ENCODE assay signal across 31 cellular contexts in the genomic region with DNA sequence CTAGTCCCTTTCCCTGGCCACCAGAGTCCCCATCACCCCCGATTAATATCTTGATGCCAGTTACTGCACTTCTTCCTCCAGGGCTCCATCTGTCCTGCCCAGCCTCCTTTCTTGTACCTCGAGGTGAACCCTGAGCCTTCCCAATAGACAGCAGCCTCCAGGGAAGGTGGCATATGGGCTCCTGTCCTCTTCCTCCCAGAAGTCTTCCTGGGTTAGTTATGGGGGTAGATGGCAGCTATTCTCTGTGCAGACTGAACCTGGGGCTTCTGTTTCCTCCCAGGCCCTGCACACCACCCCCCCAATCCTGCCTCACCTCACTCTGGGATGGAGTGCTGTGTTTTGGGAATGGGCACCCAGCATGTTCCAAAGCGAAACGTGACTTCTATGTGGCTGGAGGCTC. TPM values are rescaled to one million over a fixed set of nuclear protein-coding genes. Genes with fewer than 3 reads are reported as not detected.
"Had no signal": no experiment of that assay in that cellular context is flagged by ENCODE, and none has a peak within 500 bp of the region (broad histone marks: within the 10 kb centered on the region; RNA-seq: fewer than 3 reads in every experiment).

No MANE protein-coding gene starts in this region.

- H3K4me2 ChIP-seq: SK-N-SH had no signal

- H3K4me3 ChIP-seq: SJSA1 had no signal

- H3K27me3 Mint-ChIP-seq: activated CD8-positive, alpha-beta T cell treated with anti-CD3 and anti-CD28 coated beads for 36 hours; activated T-helper 17 cell treated with anti-CD3 and anti-CD28 coated beads, Interleukin-2, amount 50 U/mL, for 72 hours had no signal

- H3K4me3 Mint-ChIP-seq: activated CD4-positive, alpha-beta T cell treated with anti-CD3 and anti-CD28 coated beads, Interleukin-2, amount 10 ng/mL, durations not matched to agents 24 days and 14 days; activated CD8-positive, alpha-beta T cell treated with anti-CD3 and anti-CD28 coated beads for 36 hours; activated naive CD8-positive, alpha-beta T cell treated with anti-CD3 and anti-CD28 coated beads for 36 hours; activated T-cell treated with anti-CD3 and anti-CD28 coated beads, Interleukin-2, amount 50 U/mL, for 72 hours; activated T-helper 17 cell treated with anti-CD3 and anti-CD28 coated beads, Interleukin-2, amount 50 U/mL, for 72 hours; T-helper 1 cell treated with Interleukin-12 subunit alpha and Interleukin-12 subunit beta and Interleukin-4 antibody, amounts not matched to agents 30 μg/mL and 1 μg/mL, for 36 hours; T-helper 2 cell treated with Interferon-gamma antibody and Interleukin-4, amounts not matched to agents 5 μg/mL and 100 μg/mL, for 36 hours had no signal

- H3K9me3 Mint-ChIP-seq: activated CD4-positive, alpha-beta T cell treated with anti-CD3 and anti-CD28 coated beads, Interleukin-2, amount 10 ng/mL, durations not matched to agents 24 days and 14 days; activated CD8-positive, alpha-beta T cell treated with anti-CD3 and anti-CD28 coated beads for 36 hours; activated naive CD8-positive, alpha-beta T cell treated with anti-CD3 and anti-CD28 coated beads for 36 hours; activated T-cell treated with anti-CD3 and anti-CD28 coated beads, Interleukin-2, amount 50 U/mL, for 72 hours; activated T-helper 17 cell treated with anti-CD3 and anti-CD28 coated beads, Interleukin-2, amount 50 U/mL, for 72 hours; T-helper 1 cell treated with Interleukin-12 subunit alpha and Interleukin-12 subunit beta and Interleukin-4 antibody, amounts not matched to agents 30 μg/mL and 1 μg/mL, for 36 hours; T-helper 2 cell treated with Interferon-gamma antibody and Interleukin-4, amounts not matched to agents 5 μg/mL and 100 μg/mL, for 36 hours had no signal

- H3K27ac ChIP-seq: brain microvascular endothelial cell, SJSA1 had no signal

- H3K27ac Mint-ChIP-seq: activated CD4-positive, alpha-beta T cell treated with anti-CD3 and anti-CD28 coated beads, Interleukin-2, amount 10 ng/mL, durations not matched to agents 24 days and 14 days; activated CD8-positive, alpha-beta T cell treated with anti-CD3 and anti-CD28 coated beads for 36 hours; activated naive CD8-positive, alpha-beta T cell treated with anti-CD3 and anti-CD28 coated beads for 36 hours; activated T-cell treated with anti-CD3 and anti-CD28 coated beads, Interleukin-2, amount 50 U/mL, for 72 hours; activated T-helper 17 cell treated with anti-CD3 and anti-CD28 coated beads, Interleukin-2, amount 50 U/mL, for 72 hours; T-helper 1 cell treated with Interleukin-12 subunit alpha and Interleukin-12 subunit beta and Interleukin-4 antibody, amounts not matched to agents 30 μg/mL and 1 μg/mL, for 36 hours; T-helper 2 cell treated with Interferon-gamma antibody and Interleukin-4, amounts not matched to agents 5 μg/mL and 100 μg/mL, for 36 hours had no signal

- DNase-seq: activated CD4-positive, alpha-beta T cell treated with anti-CD3 and anti-CD28 coated beads, Interleukin-2, amount 10 ng/mL, durations not matched to agents 24 days and 14 days; activated CD4-positive, alpha-beta T cell treated with anti-CD3 and anti-CD28 coated beads, Interleukin-2, amount 50 U/mL, for 4 hours; activated CD8-positive, alpha-beta T cell treated with anti-CD3 and anti-CD28 coated beads for 36 hours; activated effector memory CD4-positive, alpha-beta T cell treated with anti-CD3 and anti-CD28 coated beads, Interleukin-2, amount 50 U/mL, for 16 hours; activated naive CD4-positive, alpha-beta T cell; activated naive CD4-positive, alpha-beta T cell treated with anti-CD3 and anti-CD28 coated beads, Interleukin-2, amount 50 U/mL, for 16 hours; activated naive CD8-positive, alpha-beta T cell treated with anti-CD3 and anti-CD28 coated beads for 36 hours; activated T-cell treated with anti-CD3 and anti-CD28 coated beads, Interleukin-2, amount 50 U/mL, for 1 hour; activated T-cell treated with anti-CD3 and anti-CD28 coated beads, Interleukin-2, amount 50 U/mL, for 72 hours; amniotic stem cell; brain microvascular endothelial cell; central memory CD4-positive, alpha-beta T cell; NCI-H1105; NCI-H1417 treated with DMSO at 0.1 percent for 48 hours; NCI-H1930; NCI-H2081 treated with DMSO at 0.1 percent for 48 hours; NCI-H226; NCI-H446 treated with DMSO at 0.1 percent for 48 hours; NCI-H69; NCI-H82; SHP77 treated with DMSO at 0.1 percent for 48 hours; SK-N-SH had no signal

- H3K9me3 ChIP-seq: SJSA1, SK-N-SH had no signal

- ATAC-seq: activated CD8-positive, alpha-beta T cell treated with anti-CD3 and anti-CD28 coated beads for 36 hours; activated T-cell treated with anti-CD3 and anti-CD28 coated beads, Interleukin-2, amount 50 U/mL, for 72 hours; activated T-helper 17 cell treated with anti-CD3 and anti-CD28 coated beads, Interleukin-2, amount 50 U/mL, for 72 hours; Panc1 had no signal

- H3K27me3 ChIP-seq: brain microvascular endothelial cell, SJSA1 had no signal

- H3K9ac ChIP-seq: SK-N-SH had no signal

- FAIRE-seq: TTC549 had no signal

RNA-seq across cellular contexts. Expression of gene RNF225, which starts 2.6 kb away (rescaled TPM):
- total RNA-seq: aorta, M059J, RPMI7951 had no signal
- polyA plus RNA-seq: aorta had no signal
